ENCODE assay signal across 13 cellular contexts in the genomic region with DNA sequence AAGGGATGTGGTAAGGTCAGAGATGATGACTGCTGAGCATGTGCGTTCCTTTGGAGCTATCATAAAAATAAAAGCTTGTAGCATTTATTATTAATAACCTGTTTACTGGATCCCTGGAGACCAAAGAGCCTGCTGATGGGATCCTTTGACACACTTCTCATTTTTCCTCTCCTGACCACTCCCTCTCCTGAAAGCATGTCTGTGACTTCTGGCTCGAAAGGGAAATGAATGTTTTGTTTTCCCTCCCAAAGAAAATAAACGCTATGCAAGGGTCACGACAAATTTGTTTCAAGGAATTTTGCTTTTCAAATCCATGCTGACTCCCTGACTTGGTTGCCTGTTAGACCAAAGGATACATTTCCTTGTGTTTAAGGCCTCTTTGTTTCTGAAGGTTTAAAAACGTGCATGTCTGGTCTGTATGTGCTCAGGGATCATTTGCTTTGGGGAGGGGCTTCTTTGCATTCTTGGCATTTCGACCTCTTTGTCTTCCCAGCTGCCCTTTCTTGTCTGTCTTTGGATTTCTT.
DNase-seq lines count a peak whose midpoint lies in the region; ATAC-seq and TF ChIP-seq lines count a peak whose summit lies in the region.
"Had no signal": no experiment of that assay in that cellular context is flagged by ENCODE, and none has a peak within 500 bp of the region (broad histone marks: within the 10 kb centered on the region; RNA-seq: fewer than 3 reads in every experiment).

No MANE protein-coding gene starts in this region.

- no peak overlapping the region for H3K27ac Mint-ChIP-seq in CD8-positive, alpha-beta memory T cell
- H3K27ac Mint-ChIP-seq in activated T-helper 1 cell treated with anti-CD3 and anti-CD28 coated beads, Interleukin-12 subunit alpha, Interleukin-12 subunit beta, Interleukin-2, Interleukin-4 antibody, amounts not matched to agents 30 ng/mL and 10 ng/mL and 1 ng/mL, durations not matched to agents 14 hours and 24 hours and 36 hours, result no peak overlapping the region

- H3K27me3 ChIP-seq in PC-3 (ENCODE audit: low read length), result peaks cover 19% of the 10 kb centered on the region
- no peaks in the 10 kb centered on the region for H3K27me3 ChIP-seq in neural cell (ENCODE audit: insufficient read depth, low read depth, low read length)
- H3K27me3 ChIP-seq in CD8-positive, alpha-beta memory T cell (ENCODE audit: insufficient read depth, low read length, poor library complexity, severe bottlenecking), result no peaks in the 10 kb centered on the region

- H3K4me3 ChIP-seq in PC-3 (ENCODE audit: low read length), result no peak overlapping the region
- H3K4me3 ChIP-seq in neural cell (ENCODE audit: low read length), result peak overlapping the region; percentile 3
- no peak overlapping the region for H3K4me3 ChIP-seq in CD8-positive, alpha-beta memory T cell (ENCODE audit: low read length)
- H3K4me3 ChIP-seq: PC-9 had no signal

- TF ChIP-seq RAD21 in neural cell (conservative IDR thresholded peaks at IDR 0.05), result no peak

- H3K27ac ChIP-seq in PC-3 (ENCODE audit: low read length) (no peak overlapping the region), neural cell (ENCODE audit: low read length) (peak overlapping the region; percentile 57)
- no peak overlapping the region for H3K27ac ChIP-seq in CD8-positive, alpha-beta memory T cell (ENCODE audit: low read depth, low read length)
- H3K27ac ChIP-seq: PC-9 had no signal

- H3K4me1 ChIP-seq in PC-3 (ENCODE audit: insufficient read depth, low read length), result peaks cover 11% of the 10 kb centered on the region; the same call in 1 of the 2 replicates
- H3K4me1 ChIP-seq in CD8-positive, alpha-beta memory T cell (ENCODE audit: insufficient read depth, low read length), result no peaks in the 10 kb centered on the region

- H3K9me3 Mint-ChIP-seq in CD8-positive, alpha-beta memory T cell, result no peaks in the 10 kb centered on the region
- H3K9me3 Mint-ChIP-seq in activated T-helper 1 cell treated with anti-CD3 and anti-CD28 coated beads, Interleukin-12 subunit alpha, Interleukin-12 subunit beta, Interleukin-2, Interleukin-4 antibody, amounts not matched to agents 30 ng/mL and 10 ng/mL and 1 ng/mL, durations not matched to agents 14 hours and 24 hours and 36 hours, result no peaks in the 10 kb centered on the region

- POLR2A ChIA-PET in PC-3 (lab: Charles Lee; ENCODE audit: unreplicated experiment), result no interaction called here
- POLR2A ChIA-PET in CD8-positive, alpha-beta memory T cell (lab: Charles Lee), result no interaction called here

- H3K4me2 ChIP-seq in PC-3 (ENCODE audit: low read length) (no peak overlapping the region), neural cell (ENCODE audit: low read length) (peak overlapping the region; percentile 4)
- H3K4me2 ChIP-seq: PC-9 had no signal

- intact Hi-C loops in PC-3 (cut with micrococcal nuclease), result no loop called here
- intact Hi-C loops in left cardiac atrium (cut with DNase I), result no loop called here
- intact Hi-C loops in activated T-helper 1 cell treated with anti-CD3 and anti-CD28 coated beads, Interleukin-12 subunit alpha, Interleukin-12 subunit beta, Interleukin-2, Interleukin-4 antibody, amounts not matched to agents 30 ng/mL and 10 ng/mL and 1 ng/mL, durations not matched to agents 14 hours and 24 hours and 36 hours (cut with micrococcal nuclease), result no loop called here

- H3K79me2 ChIP-seq in PC-3 (ENCODE audit: low read length), result no peaks in the 10 kb centered on the region
- H3K79me2 ChIP-seq in neural cell (replicated peaks; ENCODE audit: insufficient read depth, low read length), result peaks cover 11% of the 10 kb centered on the region

- TF ChIP-seq CTCF in PC-3 (conservative IDR thresholded peaks at IDR 0.05; ENCODE audit: low read depth, low read length) (no peak), neural cell (IDR thresholded peaks at IDR 0.05; ENCODE audit: poor library complexity, severe bottlenecking) (no peak)

- no peaks in the 10 kb centered on the region for H3F3A ChIP-seq in PC-3 (ENCODE audit: low read length, unreplicated experiment)
- no peaks in the 10 kb centered on the region for H3F3A ChIP-seq in neural cell (ENCODE audit: insufficient read depth, low read length, poor library complexity, severe bottlenecking)

- CTCF ChIA-PET in PC-3 (lab: Charles Lee), result no interaction called here
- CTCF ChIA-PET in CD8-positive, alpha-beta memory T cell (lab: Charles Lee), result no interaction called here

- H3K9me2 ChIP-seq in PC-3 (replicated peaks; ENCODE audit: low read length) (no peaks in the 10 kb centered on the region), neural cell (ENCODE audit: insufficient read depth, low read length) (no peaks in the 10 kb centered on the region)

- H4K20me1 ChIP-seq in PC-3 (ENCODE audit: low read length), result no peaks in the 10 kb centered on the region
- no peaks in the 10 kb centered on the region for H4K20me1 ChIP-seq in neural cell (ENCODE audit: insufficient read depth)

- DNase-seq in DMS79 treated with DMSO at 0.1 percent for 48 hours (lab: John Stamatoyannopoulos, UW) (peak; percentile 68), PC-3 (no peak), left cardiac atrium (no peak), medulla oblongata (ENCODE audit: extremely low spot score) (no peak)
- no peak for DNase-seq in CD8-positive, alpha-beta memory T cell
- DNase-seq in activated T-helper 1 cell treated with anti-CD3 and anti-CD28 coated beads, Interleukin-12 subunit alpha, Interleukin-12 subunit beta, Interleukin-2, Interleukin-4 antibody, amounts not matched to agents 30 ng/mL and 10 ng/mL and 1 ng/mL, durations not matched to agents 14 hours and 24 hours and 36 hours (ENCODE audit: low spot score), result no peak
- DNase-seq in stimulated activated CD4-positive, alpha-beta T cell treated with anti-CD3 and anti-CD28 coated beads, Interleukin-2, amount 100 ng/mL, for 48 hours, result no peak
- DNase-seq: activated T-cell treated with anti-CD3 and anti-CD28 coated beads, Interleukin-2, amount 50 U/mL, for 48 hours; anterior cingulate cortex; COR-L47; PC-9; T-helper 1 cell had no signal

- H3K9ac ChIP-seq in PC-3 (ENCODE audit: low read length) (no peak overlapping the region), neural cell (ENCODE audit: low read length) (no peak overlapping the region)

- no peak for ATAC-seq in PC-3
- ATAC-seq in left cardiac atrium, result peak; percentile 16 to 23

- H2AFZ ChIP-seq in PC-3 (ENCODE audit: low read length) (peak overlapping the region; percentile 50; the same call in 1 of the 2 replicates), neural cell (ENCODE audit: low read depth, low read length) (no peak overlapping the region)
- H2AFZ ChIP-seq: PC-9 had no signal

- no TSS peak for BruUV-seq in PC-3 (replicated peaks; lab: Mats Ljungman, UMichigan)

- TF ChIP-seq EP300 in neural cell (conservative IDR thresholded peaks at IDR 0.05; ENCODE audit: poor library complexity, severe bottlenecking), result peak; percentile 31

- no peaks in the 10 kb centered on the region for H3K4me1 Mint-ChIP-seq in CD8-positive, alpha-beta memory T cell
- H3K4me1 Mint-ChIP-seq in activated T-helper 1 cell treated with anti-CD3 and anti-CD28 coated beads, Interleukin-12 subunit alpha, Interleukin-12 subunit beta, Interleukin-2, Interleukin-4 antibody, amounts not matched to agents 30 ng/mL and 10 ng/mL and 1 ng/mL, durations not matched to agents 14 hours and 24 hours and 36 hours (ENCODE audit: low read depth), result no peaks in the 10 kb centered on the region

- H3K36me3 ChIP-seq in PC-3 (ENCODE audit: low read depth, low read length) (no peaks in the 10 kb centered on the region), neural cell (ENCODE audit: insufficient read depth, low read length) (no peaks in the 10 kb centered on the region)
- no peaks in the 10 kb centered on the region for H3K36me3 ChIP-seq in CD8-positive, alpha-beta memory T cell (ENCODE audit: insufficient read depth, low read length)

- H3K27me3 Mint-ChIP-seq in CD8-positive, alpha-beta memory T cell, result peaks cover 8 to 12% of the 10 kb centered on the region in 2 donors
- peaks cover 3% of the 10 kb centered on the region for H3K27me3 Mint-ChIP-seq in activated T-helper 1 cell treated with anti-CD3 and anti-CD28 coated beads, Interleukin-12 subunit alpha, Interleukin-12 subunit beta, Interleukin-2, Interleukin-4 antibody, amounts not matched to agents 30 ng/mL and 10 ng/mL and 1 ng/mL, durations not matched to agents 14 hours and 24 hours and 36 hours (ENCODE audit: insufficient read depth)

- no peak overlapping the region for H3K4me3 Mint-ChIP-seq in CD8-positive, alpha-beta memory T cell
- no peak overlapping the region for H3K4me3 Mint-ChIP-seq in activated T-helper 1 cell treated with anti-CD3 and anti-CD28 coated beads, Interleukin-12 subunit alpha, Interleukin-12 subunit beta, Interleukin-2, Interleukin-4 antibody, amounts not matched to agents 30 ng/mL and 10 ng/mL and 1 ng/mL, durations not matched to agents 14 hours and 24 hours and 36 hours

- no peaks in the 10 kb centered on the region for H3K9me3 ChIP-seq in PC-3 (ENCODE audit: low read length)
- no peaks in the 10 kb centered on the region for H3K9me3 ChIP-seq in neural cell (ENCODE audit: low read length)
- H3K9me3 ChIP-seq in CD8-positive, alpha-beta memory T cell (ENCODE audit: low read length), result no peaks in the 10 kb centered on the region

- no peaks in the 10 kb centered on the region for H3K36me3 Mint-ChIP-seq in CD8-positive, alpha-beta memory T cell
- H3K36me3 Mint-ChIP-seq in activated T-helper 1 cell treated with anti-CD3 and anti-CD28 coated beads, Interleukin-12 subunit alpha, Interleukin-12 subunit beta, Interleukin-2, Interleukin-4 antibody, amounts not matched to agents 30 ng/mL and 10 ng/mL and 1 ng/mL, durations not matched to agents 14 hours and 24 hours and 36 hours (ENCODE audit: low read depth), result no peaks in the 10 kb centered on the region

TF ChIP-seq in neural cell, 6 proteins besides CTCF, POLR2A, EP300 and RAD21:
- TF ChIP-seq POLR2AphosphoS5 (IDR thresholded peaks at IDR 0.05), result peak; percentile 22
- TF ChIP-seq MXI1 (conservative IDR thresholded peaks at IDR 0.05; ENCODE audit: poor library complexity, severe bottlenecking), result no peak
